In genomic region chr18:67516432-67517223, GRCh38 we compare ENCODE assay signal across 7 cellular contexts. TPM values are rescaled to one million over a fixed set of nuclear protein-coding genes. Genes with fewer than 3 reads are reported as not detected.
A peak's percentile ranks its signal among the peaks of the same experiment; 100 is the strongest.
DNase-seq lines count a peak whose midpoint lies in the region; ATAC-seq and TF ChIP-seq lines count a peak whose summit lies in the region.

DSEL (minus strand) TSS chr18:67516720; CDS start chr18:67514608, 2,112 bp downstream.

- CTCF ChIA-PET in mammary epithelial cell (lab: Charles Lee; ENCODE audit: low non-redundant PET) = interaction anchor here (0.5 to 2.0 kb wide), 4 partner anchors 9 to 348 kb away, joined by 3 to 16 read pairs (median 10); no protein-coding TSS in a partner anchor

- in situ Hi-C loops in mammary epithelial cell (cut with MboI; ENCODE audit: low sequenced_read_pairs in 2 of 2) = loop anchor here (10.0 kb wide), 2 partner anchors 302 to 1108 kb away; no protein-coding TSS in a partner anchor

- no TSS peak for BruUV-seq in mammary epithelial cell (replicated peaks; lab: Mats Ljungman, UMichigan)

- intact Hi-C loops in mammary epithelial cell (cut with micrococcal nuclease) = loop anchor here (1.0 to 10.0 kb wide), 8 partner anchors 191 to 1144 kb away; no protein-coding TSS in a partner anchor

- peaks cover 33% of the 10 kb centered on the region for H3K79me2 ChIP-seq in mammary epithelial cell (ENCODE audit: insufficient read depth, low read length)

- peak within 1 kb of the TSS; percentile 94 for H3K4me3 ChIP-seq in WI38 (ENCODE audit: low read depth, low read length)
- peak within 1 kb of the TSS; percentile 75 to 96 (median 91) for H3K4me3 ChIP-seq in mammary epithelial cell (replicated peaks in 1 of 3; ENCODE audit: insufficient read depth in 1 of 3, low read depth in 2 of 3, low read length in 3 of 3)
- peak within 1 kb of the TSS; percentile 96 for H3K4me3 ChIP-seq in iPS-20b (ENCODE audit: low read length)
- peak within 1 kb of the TSS; percentile 93 for H3K4me3 ChIP-seq in skeletal muscle satellite cell (ENCODE audit: low read length)

- H3K27me3 ChIP-seq in mammary epithelial cell (ENCODE audit: insufficient read depth, low read length) (no peaks in the 10 kb centered on the region), iPS-20b (ENCODE audit: insufficient read depth, low read length) (no peaks in the 10 kb centered on the region), skeletal muscle satellite cell (ENCODE audit: control insufficient read depth, insufficient read depth, low read length) (no peaks in the 10 kb centered on the region)

- peak within 1 kb of the TSS; percentile 93 for H3K9ac ChIP-seq in mammary epithelial cell (ENCODE audit: insufficient read depth, low read length)
- H3K9ac ChIP-seq in iPS-20b (ENCODE audit: low read depth, low read length) = peak within 1 kb of the TSS; percentile 80
- H3K9ac ChIP-seq in skeletal muscle satellite cell (ENCODE audit: low read depth, low read length) = peak within 1 kb of the TSS; percentile 99

- peak within 1 kb of the TSS; percentile 75 for H3K4me2 ChIP-seq in mammary epithelial cell (ENCODE audit: insufficient read depth, low read depth, low read length)
- peak within 1 kb of the TSS; percentile 91 for H3K4me2 ChIP-seq in skeletal muscle satellite cell (ENCODE audit: low read length)

- H3K4me1 ChIP-seq in mammary epithelial cell (ENCODE audit: insufficient read depth, low read length) (peaks cover 8% of the 10 kb centered on the region), iPS-20b (ENCODE audit: insufficient read depth, low read length) (0 out of 2 replicates have a peak, but pooled peaks cover 5% of the 10 kb centered on the region), skeletal muscle satellite cell (ENCODE audit: control insufficient read depth, insufficient read depth, low read length) (peaks cover 53% of the 10 kb centered on the region)

- DNase-seq in NCI-H2081 treated with DMSO at 0.1 percent for 48 hours (lab: John Stamatoyannopoulos, UW) (peak; percentile 37), mammary epithelial cell (peak; percentile 90)

- ATAC-seq in GM18511 (IDR thresholded peaks at IDR 0.05; ENCODE audit: unreplicated experiment) (peak; percentile 93), HG03025 (IDR thresholded peaks at IDR 0.05; ENCODE audit: low FRiP score, unreplicated experiment) (peak; percentile 96)

- H3K36me3 ChIP-seq in mammary epithelial cell (ENCODE audit: insufficient read depth, low read length) (no peaks in the 10 kb centered on the region), iPS-20b (ENCODE audit: insufficient read depth, low read depth, low read length) (peaks cover 28% of the 10 kb centered on the region), skeletal muscle satellite cell (ENCODE audit: insufficient read depth, low read length) (peaks cover 38% of the 10 kb centered on the region)

- H2AFZ ChIP-seq in mammary epithelial cell (ENCODE audit: low read depth, low read length) = peak within 1 kb of the TSS; percentile 97

- peak within 1 kb of the TSS; percentile 67 for H3K27ac ChIP-seq in mammary epithelial cell (ENCODE audit: insufficient read depth, low read depth, low read length)
- peak within 1 kb of the TSS; percentile 11 for H3K27ac ChIP-seq in iPS-20b (ENCODE audit: low read length)

- dilution Hi-C loops in mammary epithelial cell (cut with HindIII; ENCODE audit: low sequenced_read_pairs) = no loop called here

- no peaks in the 10 kb centered on the region for H4K20me1 ChIP-seq in mammary epithelial cell (ENCODE audit: insufficient read depth, low read length)

- WGBS in mammary epithelial cell (ENCODE audit: low coverage, missing lambda C conversion rate) = 0% methylated on average over 5 of the region's 92 CpGs

- H3K9me3 ChIP-seq in mammary epithelial cell (replicated peaks; ENCODE audit: insufficient read depth, low read length) = no peaks in the 10 kb centered on the region
- H3K9me3 ChIP-seq in iPS-20b (ENCODE audit: insufficient read depth, low read depth, low read length) = no peaks in the 10 kb centered on the region
- no peaks in the 10 kb centered on the region for H3K9me3 ChIP-seq in skeletal muscle satellite cell (replicated peaks; ENCODE audit: low read length)

- TF ChIP-seq CTCF in WI38 (IDR thresholded peaks at IDR 0.05; ENCODE audit: low read depth, low read length) = no peak
- TF ChIP-seq CTCF in mammary epithelial cell (conservative IDR thresholded peaks at IDR 0.05 in 1 of 2, IDR thresholded peaks at IDR 0.05 in 1 of 2; ENCODE audit: extremely low read depth in 1 of 2, insufficient read depth in 1 of 2, low read depth in 1 of 2, low read length in 2 of 2) = no peak

RNA-seq across cellular contexts. Expression of gene DSEL, which starts in this region (rescaled TPM):
- total RNA-seq in mammary epithelial cell = 1 to 10 TPM; 4.8 to 6.0 TPM
- polyA plus RNA-seq in mammary epithelial cell = 3.6 TPM
- 11.2 TPM for polyA minus RNA-seq in mammary epithelial cell
- 81.4 and 102 TPM in 2 replicates for total RNA-seq in skeletal muscle satellite cell (2012; rRNA removed)

Comparison
In these comparisons a context has a peak if more than half of its experiments do, and no peak if none do; other contexts are left out.
1. Peak in every context shown above with its lines: DNase-seq, ATAC-seq, H3K4me3 ChIP-seq and H3K27ac ChIP-seq.